Comparison of ENCODE assay signal across 20 cellular contexts in the genomic region with DNA sequence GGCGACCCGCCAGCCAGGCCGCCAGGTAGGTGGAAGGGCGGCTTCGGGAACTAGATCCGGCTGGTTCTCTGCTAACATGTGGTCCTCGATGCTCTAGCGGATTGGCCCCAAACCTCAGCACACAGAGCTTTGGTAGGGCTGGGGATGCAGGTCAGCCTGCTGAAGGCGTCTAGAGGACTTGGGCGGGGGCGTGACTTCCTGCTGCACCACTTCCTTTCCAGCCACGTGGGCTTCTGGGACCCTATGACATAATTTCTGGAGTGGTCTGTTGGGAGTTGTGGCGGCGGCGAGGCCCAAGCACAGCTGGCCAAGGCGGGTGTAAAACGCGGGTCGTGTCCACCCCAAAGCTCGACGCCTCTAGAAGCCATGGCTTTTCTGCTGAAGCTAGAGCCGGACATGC.
"Had no signal": no experiment of that assay in that cellular context is flagged by ENCODE, and none has a peak within 500 bp of the region (broad histone marks: within the 10 kb centered on the region; RNA-seq: fewer than 3 reads in every experiment).

No MANE protein-coding gene starts in this region.

- H3K27ac ChIP-seq: coronary artery, left lung, ovary, psoas muscle, sigmoid colon, spleen, transverse colon, upper lobe of right lung, uterus had no signal

- H3K9me3 ChIP-seq: left lung, ovary, psoas muscle, sigmoid colon, spleen, transverse colon, upper lobe of right lung, uterus had no signal

- H3K4me3 ChIP-seq: coronary artery, left lung, ovary, psoas muscle, sigmoid colon, spleen, transverse colon, upper lobe of right lung, uterus had no signal

- DNase-seq: dermis blood vessel endothelial cell; effector memory CD4-positive, alpha-beta T cell; left cardiac atrium; mesendoderm; midbrain; naive thymus-derived CD8-positive, alpha-beta T cell; nephron progenitor cell; occipital lobe; ovary; psoas muscle; sigmoid colon; spleen; stimulated activated CD4-positive, alpha-beta T cell treated with anti-CD3 and anti-CD28 coated beads, Interleukin-4, amount 100 ng/mL, for 4 hours; stimulated activated naive CD8-positive, alpha-beta T cell treated with anti-CD3 and anti-CD28 coated beads, Interleukin-15, Interleukin-2, amounts not matched to agents 100 U/mL and 50 U/mL, for 24 hours; transverse colon; upper lobe of right lung; uterus had no signal

- H3K36me3 ChIP-seq: ovary, uterus had no signal

- H3K4me1 ChIP-seq: spleen, transverse colon, upper lobe of right lung, uterus had no signal

- H3K27me3 ChIP-seq: left lung, ovary, sigmoid colon, spleen, transverse colon, upper lobe of right lung, uterus had no signal

- FAIRE-seq: frontal cortex had no signal
